ENCODE assay signal across 8 cellular contexts in genomic region chr11:16722945-16723344, GRCh38.
"Had no signal": no experiment of that assay in that cellular context is flagged by ENCODE, and none has a peak within 500 bp of the region (broad histone marks: within the 10 kb centered on the region; RNA-seq: fewer than 3 reads in every experiment).

No MANE protein-coding gene starts in this region.

- DNase-seq: GDM1, GF-D8 had no signal

- H3K4me3 ChIP-seq: GM12878 had no signal

- FAIRE-seq: G401.6, GM12878, GM12891, GM12892, GM18507, GM19239 had no signal

- ATAC-seq: GM12878 had no signal
